Comparison of ENCODE assay signal across 8 cellular contexts in genomic region chr9:116860509-116861120, GRCh38.
DNase-seq lines count a peak whose midpoint lies in the region; ATAC-seq, FAIRE-seq and TF ChIP-seq lines count a peak whose summit lies in the region.

No MANE protein-coding gene starts in this region.

- H3K27me3 ChIP-seq in Peyer's patch, result no peaks in the 10 kb centered on the region
- no peaks in the 10 kb centered on the region for H3K27me3 ChIP-seq in transverse colon

- TF ChIP-seq POLR2A in Peyer's patch (IDR thresholded peaks at IDR 0.05) (no peak), lower leg skin (IDR thresholded peaks at IDR 0.05) (no peak), transverse colon (IDR thresholded peaks at IDR 0.05) (no peak)

- WGBS in lower leg skin, 2 donors, result 40 to 44% methylated on average over 3 of the region's 3 CpGs
- 37 to 62% methylated on average over 2 to 3 of the region's 3 CpGs for WGBS in transverse colon (ENCODE audit: low coverage in 1 of 2), 2 donors

- in situ Hi-C loops in transverse colon (cut with MboI; ENCODE audit: low pct_ligation_motif_present in 1 of 4, low pct_unique_long_range_greater_than_20kb in 1 of 4, low sequenced_read_pairs in 3 of 4), result no loop called here

- no peak overlapping the region for H3K4me3 ChIP-seq in Peyer's patch
- H3K4me3 ChIP-seq in lower leg skin (ENCODE audit: low read depth, poor library complexity, severe bottlenecking), result no peak overlapping the region
- no peak overlapping the region for H3K4me3 ChIP-seq in transverse colon

- intact Hi-C loops in lower leg skin (cut with DNase I; ENCODE audit: low total_unique reads), result loop anchor here (5.0 kb wide), 1 partner anchor 123 kb away; no protein-coding TSS in a partner anchor
- intact Hi-C loops in transverse colon (cut with DNase I; ENCODE audit: low total_unique reads), result loop anchor here (10.0 kb wide), 1 partner anchor 126 kb away; no protein-coding TSS in a partner anchor

- TF ChIP-seq EP300 in transverse colon (IDR thresholded peaks at IDR 0.05; ENCODE audit: low read depth), result no peak

- H3K27ac ChIP-seq in Peyer's patch, result no peak overlapping the region
- H3K27ac ChIP-seq in transverse colon, result no peak overlapping the region

- H3K9me3 ChIP-seq in Peyer's patch (no peaks in the 10 kb centered on the region), transverse colon (no peaks in the 10 kb centered on the region)

- H3K4me1 ChIP-seq in Peyer's patch (no peaks in the 10 kb centered on the region), transverse colon (no peaks in the 10 kb centered on the region)

- DNase-seq in D341Med (ENCODE audit: low spot score) (peak; percentile 83), HTR-8/SVneo (ENCODE audit: insufficient read length, low spot score) (peak; percentile 41), Peyer's patch (peak; percentile 17 to 81 (median 55)), dedifferentiated amniotic fluid mesenchymal stem cell (ENCODE audit: extremely low spot score) (peak; percentile 43), lower leg skin (ENCODE audit: low spot score in 2 of 2) (peak; percentile 53 to 86), transverse colon (peak; percentile 51)

- ATAC-seq in GM18870 (IDR thresholded peaks at IDR 0.05; ENCODE audit: unreplicated experiment) (peak; percentile 55), HG02938 (IDR thresholded peaks at IDR 0.05; ENCODE audit: unreplicated experiment) (no peak)

- TF ChIP-seq CTCF in Peyer's patch (IDR thresholded peaks at IDR 0.05) (peak in 4 of 6 experiments; percentile 58 to 71 (median 70)), lower leg skin (IDR thresholded peaks at IDR 0.05) (no peak), transverse colon (IDR thresholded peaks at IDR 0.05) (peak; percentile 49 to 72 (median 60))

- H3K36me3 ChIP-seq in Peyer's patch (no peaks in the 10 kb centered on the region), transverse colon (no peaks in the 10 kb centered on the region)

- no peak for FAIRE-seq in HTR-8/SVneo (lab: Jason Lieb, UNC)

Comparison
In these comparisons a context has a peak if more than half of its experiments do, and no peak if none do; other contexts are left out.
1. CTCF ChIP-seq: peak in Peyer's patch (4 of 6) and transverse colon (5 of 5); none in lower leg skin (0 of 3).
2. Peak in every context shown above with its lines, with median percentiles within 50 percentile points of each other: DNase-seq.